Comparison of ENCODE assay signal across 11 cellular contexts in genomic region chr2:215410932-215411285, GRCh38. TPM values are rescaled to one million over a fixed set of nuclear protein-coding genes. Genes with fewer than 3 reads are reported as not detected.
DNase-seq lines count a peak whose midpoint lies in the region; ATAC-seq and TF ChIP-seq lines count a peak whose summit lies in the region.
"Had no signal": no experiment of that assay in that cellular context is flagged by ENCODE, and none has a peak within 500 bp of the region (broad histone marks: within the 10 kb centered on the region; RNA-seq: fewer than 3 reads in every experiment).

No MANE protein-coding gene starts in this region.

- H3K27me3 Mint-ChIP-seq in activated naive CD8-positive, alpha-beta T cell treated with anti-CD3 and anti-CD28 coated beads, Interleukin-2, amount 50 U/mL, for 24 hours: peaks cover 50% of the 10 kb centered on the region
- H3K27me3 Mint-ChIP-seq in activated CD4-positive, alpha-beta memory T cell treated with anti-CD3 and anti-CD28 coated beads for 36 hours: peaks cover 22% of the 10 kb centered on the region

- H3K4me1 ChIP-seq in A673 (ENCODE audit: insufficient read depth, low read length, poor library complexity, severe bottlenecking): peaks cover 14% of the 10 kb centered on the region
- no peaks in the 10 kb centered on the region for H3K4me1 ChIP-seq in HEK293 (ENCODE audit: control insufficient read depth, insufficient read depth, low read length)
- H3K4me1 ChIP-seq in uterus: no peaks in the 10 kb centered on the region

- H3K4me3 Mint-ChIP-seq in activated naive CD8-positive, alpha-beta T cell treated with anti-CD3 and anti-CD28 coated beads, Interleukin-2, amount 50 U/mL, for 24 hours: no peak overlapping the region
- no peak overlapping the region for H3K4me3 Mint-ChIP-seq in activated CD4-positive, alpha-beta memory T cell treated with anti-CD3 and anti-CD28 coated beads for 36 hours

- DNase-seq in A673 (ENCODE audit: low spot score) (peak; percentile 74), glomerular visceral epithelial cell (ENCODE audit: extremely low spot score) (peak; percentile 87), uterus (no peak)
- no peak for DNase-seq in activated naive CD8-positive, alpha-beta T cell treated with anti-CD3 and anti-CD28 coated beads, Interleukin-2, amount 50 U/mL, for 24 hours
- no peak for DNase-seq in activated CD4-positive, alpha-beta memory T cell treated with anti-CD3 and anti-CD28 coated beads for 36 hours
- DNase-seq: left colon, NCI-H2171 treated with DMSO at 0.1 percent for 48 hours had no signal

- H3K27me3 ChIP-seq in A673 (replicated peaks; ENCODE audit: insufficient read depth, low read depth, low read length, poor library complexity): no peaks in the 10 kb centered on the region
- no peaks in the 10 kb centered on the region for H3K27me3 ChIP-seq in uterus

- peak overlapping the region; percentile 32 for H3K27ac ChIP-seq in A673 (ENCODE audit: low read depth, low read length, poor library complexity, severe bottlenecking)
- no peak overlapping the region for H3K27ac ChIP-seq in HEK293 (ENCODE audit: extremely low read depth, low read depth, low read length)
- no peak overlapping the region for H3K27ac ChIP-seq in uterus
- H3K27ac ChIP-seq: VCaP had no signal

- ATAC-seq in activated naive CD8-positive, alpha-beta T cell treated with anti-CD3 and anti-CD28 coated beads, Interleukin-2, amount 50 U/mL, for 24 hours: peak; percentile 41
- ATAC-seq in GM18520 (IDR thresholded peaks at IDR 0.05; ENCODE audit: unreplicated experiment) (no peak), GM21515 (IDR thresholded peaks at IDR 0.05; ENCODE audit: unreplicated experiment) (no peak)
- ATAC-seq: left colon had no signal

- H3K4me3 ChIP-seq in A673 (ENCODE audit: low read depth, low read length, poor library complexity, severe bottlenecking) (no peak overlapping the region), HEK293 (ENCODE audit: low read depth, low read length) (no peak overlapping the region), uterus (no peak overlapping the region)

- CTCF ChIA-PET in A673 (lab: Charles Lee) (interaction anchor here (0.7 kb wide), 1 partner anchor 40 kb away, joined by 3 read pairs; no protein-coding TSS in a partner anchor), HEK293 (lab: Yijun Ruan, JAX) (interaction anchor here (0.6 to 0.9 kb wide), 3 partner anchors 520 to 994 kb away, joined by 3 to 4 read pairs (median 3); no protein-coding TSS in a partner anchor)
- CTCF ChIA-PET in activated CD4-positive, alpha-beta memory T cell treated with anti-CD3 and anti-CD28 coated beads for 36 hours (lab: Charles Lee): no interaction called here

- peaks cover 26% of the 10 kb centered on the region for H3K4me1 Mint-ChIP-seq in activated naive CD8-positive, alpha-beta T cell treated with anti-CD3 and anti-CD28 coated beads, Interleukin-2, amount 50 U/mL, for 24 hours
- peaks cover 6% of the 10 kb centered on the region for H3K4me1 Mint-ChIP-seq in activated CD4-positive, alpha-beta memory T cell treated with anti-CD3 and anti-CD28 coated beads for 36 hours (ENCODE audit: low read depth)

- H3K36me3 Mint-ChIP-seq in activated naive CD8-positive, alpha-beta T cell treated with anti-CD3 and anti-CD28 coated beads, Interleukin-2, amount 50 U/mL, for 24 hours (ENCODE audit: low read depth): no peaks in the 10 kb centered on the region
- H3K36me3 Mint-ChIP-seq in activated CD4-positive, alpha-beta memory T cell treated with anti-CD3 and anti-CD28 coated beads for 36 hours: no peaks in the 10 kb centered on the region

- BruUV-seq in A673 (replicated peaks; lab: Mats Ljungman, UMichigan): no TSS peak

- intact Hi-C loops in A673 (cut with micrococcal nuclease; ENCODE audit: unreplicated experiment): no loop called here
- intact Hi-C loops in uterus (cut with DNase I; ENCODE audit: low total_unique reads): no loop called here
- intact Hi-C loops in activated CD4-positive, alpha-beta memory T cell treated with anti-CD3 and anti-CD28 coated beads for 36 hours (cut with micrococcal nuclease): no loop called here

- TF ChIP-seq POLR2A in uterus (IDR thresholded peaks at IDR 0.05): no peak

- H3K27ac Mint-ChIP-seq in activated naive CD8-positive, alpha-beta T cell treated with anti-CD3 and anti-CD28 coated beads, Interleukin-2, amount 50 U/mL, for 24 hours: no peak overlapping the region
- no peak overlapping the region for H3K27ac Mint-ChIP-seq in activated CD4-positive, alpha-beta memory T cell treated with anti-CD3 and anti-CD28 coated beads for 36 hours

- H3K9me3 Mint-ChIP-seq in activated naive CD8-positive, alpha-beta T cell treated with anti-CD3 and anti-CD28 coated beads, Interleukin-2, amount 50 U/mL, for 24 hours: no peaks in the 10 kb centered on the region
- H3K9me3 Mint-ChIP-seq in activated CD4-positive, alpha-beta memory T cell treated with anti-CD3 and anti-CD28 coated beads for 36 hours: no peaks in the 10 kb centered on the region

- H3K9me3 ChIP-seq in A673 (ENCODE audit: low read depth, low read length, poor library complexity, severe bottlenecking): no peaks in the 10 kb centered on the region
- H3K9me3 ChIP-seq in HEK293 (ENCODE audit: control insufficient read depth, insufficient read depth, low read depth, low read length): no peaks in the 10 kb centered on the region
- H3K9me3 ChIP-seq in uterus: no peaks in the 10 kb centered on the region

- H3K36me3 ChIP-seq in A673 (ENCODE audit: insufficient read depth, low read length, poor library complexity, severe bottlenecking) (peaks cover 94% of the 10 kb centered on the region), HEK293 (ENCODE audit: control insufficient read depth in 2 of 2, insufficient read depth in 1 of 2, low read length in 2 of 2) (peaks cover 24 to 63% of the 10 kb centered on the region in 2 experiments), uterus (no peaks in the 10 kb centered on the region)

- TF ChIP-seq CTCF in A673 (conservative IDR thresholded peaks at IDR 0.05; ENCODE audit: low read depth, low read length) (no peak), HEK293 (tag by site-specific recombination; IDR thresholded peaks at IDR 0.05) (no peak), uterus (IDR thresholded peaks at IDR 0.05) (no peak)

- POLR2A ChIA-PET in A673 (lab: Charles Lee; ENCODE audit: low non-redundant PET): interaction anchor here (0.7 kb wide), 1 partner anchor 361 kb away, joined by 8 read pairs; no protein-coding TSS in a partner anchor
- POLR2A ChIA-PET in HEK293 (lab: Yijun Ruan, JAX): interaction anchor here (0.7 kb wide), 1 partner anchor 28 kb away, joined by 4 read pairs; no protein-coding TSS in a partner anchor
- POLR2A ChIA-PET in activated CD4-positive, alpha-beta memory T cell treated with anti-CD3 and anti-CD28 coated beads for 36 hours (lab: Charles Lee): no interaction called here

TF ChIP-seq in HEK293, 187 proteins besides CTCF, POLR2A, EP300 and RAD21:
- TF ChIP-seq TRIM28 (IDR thresholded peaks at IDR 0.05; ENCODE audit: borderline replicate concordance, low read length): no peak
- peak; percentile 90 for TF ChIP-seq SCRT2 (tag by site-specific recombination; IDR thresholded peaks at IDR 0.05)
- TF ChIP-seq ZNF121 (tag by site-specific recombination; IDR thresholded peaks at IDR 0.05): no peak
- no peak for TF ChIP-seq ZBTB11 (tag by site-specific recombination; conservative IDR thresholded peaks at IDR 0.05; ENCODE audit: low read depth)

RNA-seq across cellular contexts. Expression of gene FN1, which starts 25.0 kb away (rescaled TPM):
- 1,570 and 2,058 TPM in 2 replicates for total RNA-seq in A673 (2021)
- 1,000 to 10,000 TPM in 1 of 4 donors, 100 to 1,000 TPM in 3; 218 to 1,074 (median 261) TPM for total RNA-seq in uterus
- under 1 TPM; 0.50 to 0.53 TPM for total RNA-seq in activated CD4-positive, alpha-beta memory T cell treated with anti-CD3 and anti-CD28 coated beads for 36 hours

Comparison
In these comparisons a context has a peak if more than half of its experiments do, and no peak if none do; other contexts are left out.
1. DNase-seq: peak in A673 (single experiment) and glomerular visceral epithelial cell (single experiment); none in activated naive CD8-positive, alpha-beta T cell treated with anti-CD3 and anti-CD28 coated beads, Interleukin-2, amount 50 U/mL, for 24 hours (single experiment), uterus (0 of 2) and activated CD4-positive, alpha-beta memory T cell treated with anti-CD3 and anti-CD28 coated beads for 36 hours (single experiment).
2. RNA of gene FN1, which starts 25.0 kb away (total RNA-seq): 1,570 to 2,058 TPM in A673 and 218 to 1,074 TPM in uterus; 0.50 to 0.53 TPM in activated CD4-positive, alpha-beta memory T cell treated with anti-CD3 and anti-CD28 coated beads for 36 hours; every median in the first group is over 100 times any median in the second.